Comparison of ENCODE assay signal across 10 cellular contexts in the genomic region with DNA sequence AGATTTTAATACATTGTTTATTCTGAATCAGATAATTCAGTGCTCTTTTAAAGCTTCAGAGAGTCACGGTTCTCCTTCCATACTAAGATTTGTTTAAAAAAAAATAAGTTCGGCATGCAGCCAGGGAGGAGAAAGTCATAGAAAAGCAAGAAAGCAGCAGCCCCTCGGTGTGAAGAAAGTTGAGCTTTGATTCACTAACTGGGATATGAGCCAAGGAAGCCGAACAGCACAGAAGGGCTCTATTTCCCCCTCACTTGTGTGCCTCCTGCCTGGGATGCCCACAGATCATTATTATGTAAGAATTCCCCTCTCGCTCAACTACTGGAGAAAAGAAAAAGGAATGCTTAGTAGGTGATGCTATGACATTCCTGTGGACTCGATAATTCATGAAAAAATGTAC.
DNase-seq lines count a peak whose midpoint lies in the region; ATAC-seq and TF ChIP-seq lines count a peak whose summit lies in the region.
"Had no signal": no experiment of that assay in that cellular context is flagged by ENCODE, and none has a peak within 500 bp of the region (broad histone marks: within the 10 kb centered on the region; RNA-seq: fewer than 3 reads in every experiment).

No MANE protein-coding gene starts in this region.

- H3K4me3 ChIP-seq in neuronal stem cell (ENCODE audit: low read length in 2 of 2) = no peak overlapping the region

- no peak overlapping the region for H3K4ac ChIP-seq in neuronal stem cell (ENCODE audit: low read length)

- DNase-seq in Daoy (ENCODE audit: low read depth) (peak; percentile 75), fibroblast of gingiva (ENCODE audit: low read depth) (peak; percentile 61), osteocyte (ENCODE audit: extremely low spot score, unreplicated experiment) (no peak), GM13976 (ENCODE audit: low spot score) (no peak), neuronal stem cell (ENCODE audit: low spot score) (no peak)
- DNase-seq: effector memory CD4-positive, alpha-beta T cell had no signal

- H2BK15ac ChIP-seq in neuronal stem cell (ENCODE audit: low read length) = no peak overlapping the region

- H3K9me3 ChIP-seq in neuronal stem cell (replicated peaks in 1 of 2; ENCODE audit: control insufficient read depth in 2 of 2, insufficient read depth in 1 of 2, low read depth in 1 of 2, low read length in 2 of 2) = peaks cover 0 to 12% of the 10 kb centered on the region in 2 donors

- H3K79me1 ChIP-seq in neuronal stem cell (ENCODE audit: low read depth, low read length) = no peaks in the 10 kb centered on the region

- H2AK5ac ChIP-seq in neuronal stem cell (ENCODE audit: low read depth, low read length) = no peak overlapping the region

- H2BK12ac ChIP-seq in neuronal stem cell (ENCODE audit: low read length) = no peak overlapping the region

- ATAC-seq in SK-N-SH treated with all-trans-retinoic acid at 6 μM for 48 hours (peak; percentile 92), GM19455 (IDR thresholded peaks at IDR 0.05; ENCODE audit: unreplicated experiment) (no peak), GM21576 (IDR thresholded peaks at IDR 0.05; ENCODE audit: unreplicated experiment) (no peak)

- no peaks in the 10 kb centered on the region for H3K4me1 ChIP-seq in neuronal stem cell (ENCODE audit: control insufficient read depth in 2 of 2, insufficient read depth in 1 of 2, low read depth in 1 of 2, low read length in 2 of 2)

- H4K91ac ChIP-seq in neuronal stem cell (ENCODE audit: low read depth, low read length, poor library complexity) = no peak overlapping the region

- H3K36me3 Mint-ChIP-seq in osteocyte (ENCODE audit: unreplicated experiment) = peaks cover 55% of the 10 kb centered on the region

- H3K4me2 ChIP-seq in neuronal stem cell (ENCODE audit: insufficient read depth, low read length, poor library complexity, severe bottlenecking) = no peak overlapping the region

- H3K9ac ChIP-seq in neuronal stem cell (ENCODE audit: low read depth, low read length, poor library complexity) = no peak overlapping the region

- peaks cover 32% of the 10 kb centered on the region for H3K4me1 Mint-ChIP-seq in osteocyte (ENCODE audit: unreplicated experiment)

- H2BK5ac ChIP-seq in neuronal stem cell (ENCODE audit: low read length) = no peak overlapping the region

- H3K27me3 Mint-ChIP-seq in osteocyte (ENCODE audit: unreplicated experiment) = no peaks in the 10 kb centered on the region

- H3K18ac ChIP-seq in neuronal stem cell (ENCODE audit: low read length) = no peak overlapping the region

- peak overlapping the region; percentile 89 for H3K27ac Mint-ChIP-seq in osteocyte (ENCODE audit: unreplicated experiment)

- H3K4me3 Mint-ChIP-seq in osteocyte (ENCODE audit: unreplicated experiment) = peak overlapping the region; percentile 48

- no peak overlapping the region for H2AFZ ChIP-seq in neuronal stem cell (ENCODE audit: low read length)

- H3K36me3 ChIP-seq in neuronal stem cell (replicated peaks in 1 of 2; ENCODE audit: control insufficient read depth in 2 of 2, insufficient read depth in 2 of 2, low read length in 2 of 2) = peaks cover 9 to 62% of the 10 kb centered on the region in 2 donors

- no peak for TF ChIP-seq CTCF in osteocyte (IDR thresholded peaks at IDR 0.05)
- TF ChIP-seq CTCF in GM13976 (IDR thresholded peaks at IDR 0.05; ENCODE audit: borderline replicate concordance, control extremely low read depth, extremely low read depth, insufficient read depth, missing control alignments) = no peak

- H3K23ac ChIP-seq in neuronal stem cell (ENCODE audit: low read depth, low read length, poor library complexity) = no peak overlapping the region

- H3K27ac ChIP-seq in neuronal stem cell (replicated peaks; ENCODE audit: low read length) = no peak overlapping the region
- H3K27ac ChIP-seq: RWPE1 had no signal

- no peak overlapping the region for H2BK120ac ChIP-seq in neuronal stem cell (ENCODE audit: low read depth, low read length)

- in situ Hi-C loops in GM13976 (cut with MboI; ENCODE audit: low sequenced_read_pairs, unreplicated experiment) = no loop called here

- no peak overlapping the region for H3K14ac ChIP-seq in neuronal stem cell (ENCODE audit: low read length)

- H3K27me3 ChIP-seq in neuronal stem cell (ENCODE audit: control insufficient read depth in 3 of 3, insufficient read depth in 3 of 3, low read depth in 1 of 3, low read length in 3 of 3) = no peaks in the 10 kb centered on the region

- H3K9me3 Mint-ChIP-seq in osteocyte (ENCODE audit: unreplicated experiment) = no peaks in the 10 kb centered on the region

- H4K8ac ChIP-seq in neuronal stem cell (ENCODE audit: low read depth, low read length) = no peak overlapping the region

- no CpG with 5 or more reads among the region's 6 CpGs for WGBS in neuronal stem cell (ENCODE audit: extremely low coverage in 2 of 2, insufficient read length in 2 of 2, insufficient replicate concordance in 1 of 2), 2 donors

TF ChIP-seq in SK-N-SH treated with all-trans-retinoic acid at 6 μM for 48 hours, 23 proteins besides CTCF, POLR2A, EP300 and RAD21:
- TF ChIP-seq RARB (CRISPR knock-in tag; IDR thresholded peaks at IDR 0.05) (no peak), ISL1 (CRISPR knock-in tag; IDR thresholded peaks at IDR 0.05) (0 out of 2 replicates have a peak, but pooled peaks have one; percentile 18)

Comparison
In these comparisons a context has a peak if more than half of its experiments do, and no peak if none do; other contexts are left out.
1. DNase-seq: peak in Daoy (single experiment) and fibroblast of gingiva (single experiment); none in osteocyte (single experiment), GM13976 (single experiment) and neuronal stem cell (single experiment).